In genomic region chr17:10806863-10807262, GRCh38 we compare ENCODE assay signal across 39 cellular contexts. TPM values are rescaled to one million over a fixed set of nuclear protein-coding genes. Genes with fewer than 3 reads are reported as not detected.
"Had no signal": no experiment of that assay in that cellular context is flagged by ENCODE, and none has a peak within 500 bp of the region (broad histone marks: within the 10 kb centered on the region; RNA-seq: fewer than 3 reads in every experiment).

No MANE protein-coding gene starts in this region.

- H3K27me3 ChIP-seq: adrenal gland, ascending aorta, body of pancreas, brain microvascular endothelial cell, breast epithelium, cardiac muscle cell had no signal

- H3K27ac ChIP-seq: adrenal gland, ascending aorta, body of pancreas, brain microvascular endothelial cell, breast epithelium, cardiac muscle cell had no signal

- H3K36me3 ChIP-seq: adrenal gland, ascending aorta, brain microvascular endothelial cell, breast epithelium, cardiac muscle cell had no signal

- DNase-seq: activated effector memory CD4-positive, alpha-beta T cell treated with anti-CD3 and anti-CD28 coated beads, Interleukin-2, amount 50 U/mL, for 16 hours; activated effector memory CD4-positive, alpha-beta T cell treated with Interleukin-2 at 50 U/mL for 16 hours; activated gamma-delta T cell; activated gamma-delta T cell treated with Interleukin-2 at 50 U/mL for 16 hours; activated naive CD4-positive, alpha-beta T cell; activated naive CD4-positive, alpha-beta T cell treated with anti-CD3 and anti-CD28 coated beads for 36 hours; activated naive CD4-positive, alpha-beta T cell treated with anti-CD3 and anti-CD28 coated beads, Interleukin-2, amount 10 ng/mL, durations not matched to agents 7 days and 5 days; activated naive CD4-positive, alpha-beta T cell treated with anti-CD3 and anti-CD28 coated beads, Interleukin-2, amount 50 U/mL, for 16 hours; activated naive CD4-positive, alpha-beta T cell treated with Interleukin-2 at 50 U/mL for 16 hours; activated naive CD8-positive, alpha-beta T cell treated with anti-CD3 and anti-CD28 coated beads for 36 hours; activated naive CD8-positive, alpha-beta T cell treated with anti-CD3 and anti-CD28 coated beads, Interleukin-2, amount 10 ng/mL, durations not matched to agents 7 days and 5 days; activated naive CD8-positive, alpha-beta T cell treated with anti-CD3 and anti-CD28 coated beads, Interleukin-2, amount 50 U/mL, for 24 hours; activated T-cell treated with anti-CD3 and anti-CD28 coated beads, Interleukin-2, amount 50 U/mL, for 1 hour; activated T-cell treated with anti-CD3 and anti-CD28 coated beads, Interleukin-2, amount 50 U/mL, for 24 hours; activated T-cell treated with anti-CD3 and anti-CD28 coated beads, Interleukin-2, amount 50 U/mL, for 4 hours; activated T-cell treated with anti-CD3 and anti-CD28 coated beads, Interleukin-2, amount 50 U/mL, for 48 hours; activated T-cell treated with anti-CD3 and anti-CD28 coated beads, Interleukin-2, amount 50 U/mL, for 72 hours; amniotic stem cell; amygdala; anterior cingulate cortex; aorta; body of pancreas; brain microvascular endothelial cell; caudate nucleus; central memory CD4-positive, alpha-beta T cell; cerebellar nuclear complex had no signal

- FAIRE-seq: astrocyte had no signal

- H3K4me1 ChIP-seq: adrenal gland, ascending aorta, breast epithelium had no signal

- ATAC-seq: activated naive CD4-positive, alpha-beta T cell treated with anti-CD3 and anti-CD28 coated beads, Interleukin-2, amount 50 U/mL, for 72 hours; activated naive CD8-positive, alpha-beta T cell treated with anti-CD3 and anti-CD28 coated beads, Interleukin-2, amount 50 U/mL, for 24 hours; activated T-cell treated with anti-CD3 and anti-CD28 coated beads, Interleukin-2, amount 50 U/mL, for 4 hours; activated T-cell treated with anti-CD3 and anti-CD28 coated beads, Interleukin-2, amount 50 U/mL, for 72 hours; body of pancreas had no signal

- H3K4me3 ChIP-seq: adrenal gland, ascending aorta, body of pancreas, breast epithelium, cardiac muscle cell had no signal

- H3K9me3 ChIP-seq: adrenal gland, ascending aorta, body of pancreas, breast epithelium had no signal

RNA-seq across cellular contexts. Expression of gene TMEM238L, which starts 3.0 kb away (rescaled TPM):
- total RNA-seq: activated naive CD4-positive, alpha-beta T cell treated with anti-CD3 and anti-CD28 coated beads for 36 hours; activated naive CD4-positive, alpha-beta T cell treated with anti-CD3 and anti-CD28 coated beads, Interleukin-2, amount 50 U/mL, for 72 hours; activated naive CD8-positive, alpha-beta T cell treated with anti-CD3 and anti-CD28 coated beads for 36 hours; activated naive CD8-positive, alpha-beta T cell treated with anti-CD3 and anti-CD28 coated beads, Interleukin-2, amount 10 ng/mL, durations not matched to agents 7 days and 5 days; activated T-cell treated with anti-CD3 and anti-CD28 coated beads, Interleukin-2, amount 50 U/mL, for 4 hours; activated T-cell treated with anti-CD3 and anti-CD28 coated beads, Interleukin-2, amount 50 U/mL, for 72 hours; activated T-helper 1 cell treated with anti-CD3 and anti-CD28 coated beads, Interleukin-12 subunit alpha, Interleukin-12 subunit beta, Interleukin-2, Interleukin-4 antibody, amounts not matched to agents 30 ng/mL and 10 ng/mL and 1 ng/mL, durations not matched to agents 14 hours and 24 hours and 36 hours; activated T-helper 17 cell treated with anti-CD3 and anti-CD28 coated beads, Interleukin-2, amount 50 U/mL, for 72 hours; activated T-helper 2 cell treated with anti-CD3 and anti-CD28 coated beads, Interferon-gamma antibody, Interleukin-2, Interleukin-4, amounts not matched to agents 10 μg/mL and 5 μg/mL and 100 μg/mL, durations not matched to agents 14 hours and 24 hours and 36 hours; aorta; ascending aorta; astrocyte; body of pancreas; bronchial epithelial cell; cardiac muscle cell; cardiac septum; cerebellum; chondrocyte had no signal
- polyA plus RNA-seq: cardiac muscle cell had no signal

RNA-seq across cellular contexts. Expression of gene PIRT, which starts 31.0 kb away (rescaled TPM):
- total RNA-seq: activated naive CD4-positive, alpha-beta T cell treated with anti-CD3 and anti-CD28 coated beads for 36 hours; activated naive CD4-positive, alpha-beta T cell treated with anti-CD3 and anti-CD28 coated beads, Interleukin-2, amount 50 U/mL, for 72 hours; activated naive CD8-positive, alpha-beta T cell treated with anti-CD3 and anti-CD28 coated beads for 36 hours; activated naive CD8-positive, alpha-beta T cell treated with anti-CD3 and anti-CD28 coated beads, Interleukin-2, amount 10 ng/mL, durations not matched to agents 7 days and 5 days; activated T-cell treated with anti-CD3 and anti-CD28 coated beads, Interleukin-2, amount 50 U/mL, for 4 hours; activated T-cell treated with anti-CD3 and anti-CD28 coated beads, Interleukin-2, amount 50 U/mL, for 72 hours; activated T-helper 1 cell treated with anti-CD3 and anti-CD28 coated beads, Interleukin-12 subunit alpha, Interleukin-12 subunit beta, Interleukin-2, Interleukin-4 antibody, amounts not matched to agents 30 ng/mL and 10 ng/mL and 1 ng/mL, durations not matched to agents 14 hours and 24 hours and 36 hours; activated T-helper 17 cell treated with anti-CD3 and anti-CD28 coated beads, Interleukin-2, amount 50 U/mL, for 72 hours; activated T-helper 2 cell treated with anti-CD3 and anti-CD28 coated beads, Interferon-gamma antibody, Interleukin-2, Interleukin-4, amounts not matched to agents 10 μg/mL and 5 μg/mL and 100 μg/mL, durations not matched to agents 14 hours and 24 hours and 36 hours; ascending aorta; astrocyte; bronchial epithelial cell; cardiac muscle cell; cardiac septum; chondrocyte had no signal
- polyA plus RNA-seq: aorta, cardiac muscle cell had no signal
